Comparison of ENCODE assay signal across 23 cellular contexts in the genomic region with DNA sequence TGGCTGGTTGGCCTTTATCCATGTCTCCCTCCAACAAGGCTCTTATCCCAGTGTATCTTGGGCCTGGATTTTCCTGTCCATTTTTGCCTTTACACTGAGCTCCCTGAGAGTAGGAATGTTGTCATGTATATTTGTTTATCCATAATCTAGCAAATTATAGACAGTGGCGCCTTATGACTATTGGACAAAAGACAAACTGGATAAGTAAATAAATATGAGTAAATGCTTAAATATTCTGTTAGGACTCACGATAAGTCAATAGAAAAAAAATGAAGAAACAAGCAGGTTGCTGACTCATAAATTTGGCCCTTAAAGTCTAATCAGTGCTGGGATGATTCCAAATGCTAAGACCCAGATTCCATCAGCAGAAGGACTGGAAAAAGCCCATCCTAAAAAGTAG.
"Had no signal": no experiment of that assay in that cellular context is flagged by ENCODE, and none has a peak within 500 bp of the region (broad histone marks: within the 10 kb centered on the region; RNA-seq: fewer than 3 reads in every experiment).

No MANE protein-coding gene starts in this region.

- H3K36me3 ChIP-seq: heart right ventricle, stomach, suprapubic skin, transverse colon, uterus had no signal

- H3K27ac ChIP-seq: body of pancreas, heart right ventricle, stomach, suprapubic skin, transverse colon, uterus, VCaP had no signal

- DNase-seq: activated CD4-positive, alpha-beta T cell treated with anti-CD3 and anti-CD28 coated beads, Interleukin-2, amount 50 U/mL, for 1 hour; activated CD4-positive, CD25-positive, alpha-beta regulatory T cell treated with anti-CD3 and anti-CD28 coated beads, Interleukin-2, amount 50 U/mL, for 72 hours; activated gamma-delta T cell treated with Interleukin-2 at 50 U/mL for 16 hours; activated T-cell treated with anti-CD3 and anti-CD28 coated beads, Interleukin-2, amount 50 U/mL, for 1 hour; anterior cingulate cortex; body of pancreas; caudate nucleus; effector CD4-positive, alpha-beta T cell; foreskin fibroblast; heart right ventricle; islet precursor cell; left cardiac atrium; midbrain; natural killer cell; small intestine; stimulated activated CD4-positive, alpha-beta T cell treated with anti-CD3 and anti-CD28 coated beads, Interleukin-2, amount 100 ng/mL, for 24 hours; stomach; transverse colon; uterus had no signal

- H3K27me3 ChIP-seq: body of pancreas, heart right ventricle, stomach, suprapubic skin, transverse colon, uterus had no signal

- H3K4me1 ChIP-seq: body of pancreas, heart right ventricle, stomach, suprapubic skin, transverse colon, uterus had no signal

- H3K4me3 ChIP-seq: body of pancreas, heart right ventricle, stomach, suprapubic skin, transverse colon, uterus had no signal

- ATAC-seq: body of pancreas; heart right ventricle; left cardiac atrium; natural killer cell; sciatic nerve; stimulated activated memory B cell treated with anti-CD40 and anti-IgM and Interleukin-4, amounts not matched to agents 10 μg/mL and 1 μg/mL and 100 μg/mL, for 72 hours had no signal

- H3K9me3 ChIP-seq: body of pancreas, heart right ventricle, stomach, suprapubic skin, transverse colon, uterus had no signal
